In the genomic region with DNA sequence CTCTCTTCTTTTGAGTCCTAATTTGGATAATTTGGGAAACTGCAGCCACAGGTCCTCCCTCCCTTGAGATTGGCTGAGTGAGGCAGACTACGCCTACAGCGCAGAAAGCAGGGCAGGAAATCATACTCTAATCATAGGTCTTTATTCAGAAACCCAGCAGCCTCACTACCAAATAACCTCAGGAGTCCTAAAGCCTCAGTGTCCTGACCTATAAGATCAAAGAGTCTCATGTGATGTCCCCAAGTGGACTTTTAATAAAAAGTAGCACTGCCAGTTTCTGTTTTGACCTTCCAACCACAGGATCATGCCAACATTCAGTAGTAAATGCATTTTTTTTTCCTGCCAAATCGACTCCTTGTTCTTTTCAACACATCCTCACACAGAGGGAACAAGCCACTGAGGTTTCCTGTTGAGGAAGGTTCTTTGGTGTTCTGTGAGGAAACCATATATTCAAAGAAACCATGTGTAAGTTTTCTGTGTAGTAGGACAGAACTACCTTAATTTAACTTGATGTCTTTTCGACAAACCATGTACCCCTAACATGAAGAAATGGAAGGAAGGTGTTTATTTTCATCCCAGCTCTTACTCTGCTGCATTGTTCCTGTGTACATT, we compare ENCODE assay signal across 1 cellular context.
TF ChIP-seq lines count a peak whose summit lies in the region.

No MANE protein-coding gene starts in this region.

TF ChIP-seq in GM23338, 12 proteins besides CTCF, POLR2A, EP300 and RAD21 (continued from another document):
- TF ChIP-seq, protein P1, sequence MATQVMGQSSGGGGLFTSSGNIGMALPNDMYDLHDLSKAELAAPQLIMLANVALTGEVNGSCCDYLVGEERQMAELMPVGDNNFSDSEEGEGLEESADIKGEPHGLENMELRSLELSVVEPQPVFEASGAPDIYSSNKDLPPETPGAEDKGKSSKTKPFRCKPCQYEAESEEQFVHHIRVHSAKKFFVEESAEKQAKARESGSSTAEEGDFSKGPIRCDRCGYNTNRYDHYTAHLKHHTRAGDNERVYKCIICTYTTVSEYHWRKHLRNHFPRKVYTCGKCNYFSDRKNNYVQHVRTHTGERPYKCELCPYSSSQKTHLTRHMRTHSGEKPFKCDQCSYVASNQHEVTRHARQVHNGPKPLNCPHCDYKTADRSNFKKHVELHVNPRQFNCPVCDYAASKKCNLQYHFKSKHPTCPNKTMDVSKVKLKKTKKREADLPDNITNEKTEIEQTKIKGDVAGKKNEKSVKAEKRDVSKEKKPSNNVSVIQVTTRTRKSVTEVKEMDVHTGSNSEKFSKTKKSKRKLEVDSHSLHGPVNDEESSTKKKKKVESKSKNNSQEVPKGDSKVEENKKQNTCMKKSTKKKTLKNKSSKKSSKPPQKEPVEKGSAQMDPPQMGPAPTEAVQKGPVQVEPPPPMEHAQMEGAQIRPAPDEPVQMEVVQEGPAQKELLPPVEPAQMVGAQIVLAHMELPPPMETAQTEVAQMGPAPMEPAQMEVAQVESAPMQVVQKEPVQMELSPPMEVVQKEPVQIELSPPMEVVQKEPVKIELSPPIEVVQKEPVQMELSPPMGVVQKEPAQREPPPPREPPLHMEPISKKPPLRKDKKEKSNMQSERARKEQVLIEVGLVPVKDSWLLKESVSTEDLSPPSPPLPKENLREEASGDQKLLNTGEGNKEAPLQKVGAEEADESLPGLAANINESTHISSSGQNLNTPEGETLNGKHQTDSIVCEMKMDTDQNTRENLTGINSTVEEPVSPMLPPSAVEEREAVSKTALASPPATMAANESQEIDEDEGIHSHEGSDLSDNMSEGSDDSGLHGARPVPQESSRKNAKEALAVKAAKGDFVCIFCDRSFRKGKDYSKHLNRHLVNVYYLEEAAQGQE (IDR thresholded peaks at IDR 0.05; ENCODE audit: unreplicated experiment): no peak
- TF ChIP-seq ZNF114 (CRISPR knock-in tag; IDR thresholded peaks at IDR 0.05): no peak
- TF ChIP-seq POLR2AphosphoS5 (IDR thresholded peaks at IDR 0.05; ENCODE audit: low read depth): no peak
- TF ChIP-seq EZH2 (IDR thresholded peaks at IDR 0.05; ENCODE audit: low read depth, unreplicated experiment): no peak
- no peak for TF ChIP-seq STAT1 (IDR thresholded peaks at IDR 0.05; ENCODE audit: unreplicated experiment)
- TF ChIP-seq, protein P2, sequence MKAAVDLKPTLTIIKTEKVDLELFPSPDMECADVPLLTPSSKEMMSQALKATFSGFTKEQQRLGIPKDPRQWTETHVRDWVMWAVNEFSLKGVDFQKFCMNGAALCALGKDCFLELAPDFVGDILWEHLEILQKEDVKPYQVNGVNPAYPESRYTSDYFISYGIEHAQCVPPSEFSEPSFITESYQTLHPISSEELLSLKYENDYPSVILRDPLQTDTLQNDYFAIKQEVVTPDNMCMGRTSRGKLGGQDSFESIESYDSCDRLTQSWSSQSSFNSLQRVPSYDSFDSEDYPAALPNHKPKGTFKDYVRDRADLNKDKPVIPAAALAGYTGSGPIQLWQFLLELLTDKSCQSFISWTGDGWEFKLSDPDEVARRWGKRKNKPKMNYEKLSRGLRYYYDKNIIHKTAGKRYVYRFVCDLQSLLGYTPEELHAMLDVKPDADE (IDR thresholded peaks at IDR 0.05): no peak
- no peak for TF ChIP-seq NANOG (IDR thresholded peaks at IDR 0.05; ENCODE audit: borderline replicate concordance)
- TF ChIP-seq ZNF331 (CRISPR knock-in tag; IDR thresholded peaks at IDR 0.05; ENCODE audit: low read depth): no peak
- no peak for TF ChIP-seq CREB1 (CRISPR knock-in tag; IDR thresholded peaks at IDR 0.05; ENCODE audit: low read depth)
- TF ChIP-seq, protein P3, sequence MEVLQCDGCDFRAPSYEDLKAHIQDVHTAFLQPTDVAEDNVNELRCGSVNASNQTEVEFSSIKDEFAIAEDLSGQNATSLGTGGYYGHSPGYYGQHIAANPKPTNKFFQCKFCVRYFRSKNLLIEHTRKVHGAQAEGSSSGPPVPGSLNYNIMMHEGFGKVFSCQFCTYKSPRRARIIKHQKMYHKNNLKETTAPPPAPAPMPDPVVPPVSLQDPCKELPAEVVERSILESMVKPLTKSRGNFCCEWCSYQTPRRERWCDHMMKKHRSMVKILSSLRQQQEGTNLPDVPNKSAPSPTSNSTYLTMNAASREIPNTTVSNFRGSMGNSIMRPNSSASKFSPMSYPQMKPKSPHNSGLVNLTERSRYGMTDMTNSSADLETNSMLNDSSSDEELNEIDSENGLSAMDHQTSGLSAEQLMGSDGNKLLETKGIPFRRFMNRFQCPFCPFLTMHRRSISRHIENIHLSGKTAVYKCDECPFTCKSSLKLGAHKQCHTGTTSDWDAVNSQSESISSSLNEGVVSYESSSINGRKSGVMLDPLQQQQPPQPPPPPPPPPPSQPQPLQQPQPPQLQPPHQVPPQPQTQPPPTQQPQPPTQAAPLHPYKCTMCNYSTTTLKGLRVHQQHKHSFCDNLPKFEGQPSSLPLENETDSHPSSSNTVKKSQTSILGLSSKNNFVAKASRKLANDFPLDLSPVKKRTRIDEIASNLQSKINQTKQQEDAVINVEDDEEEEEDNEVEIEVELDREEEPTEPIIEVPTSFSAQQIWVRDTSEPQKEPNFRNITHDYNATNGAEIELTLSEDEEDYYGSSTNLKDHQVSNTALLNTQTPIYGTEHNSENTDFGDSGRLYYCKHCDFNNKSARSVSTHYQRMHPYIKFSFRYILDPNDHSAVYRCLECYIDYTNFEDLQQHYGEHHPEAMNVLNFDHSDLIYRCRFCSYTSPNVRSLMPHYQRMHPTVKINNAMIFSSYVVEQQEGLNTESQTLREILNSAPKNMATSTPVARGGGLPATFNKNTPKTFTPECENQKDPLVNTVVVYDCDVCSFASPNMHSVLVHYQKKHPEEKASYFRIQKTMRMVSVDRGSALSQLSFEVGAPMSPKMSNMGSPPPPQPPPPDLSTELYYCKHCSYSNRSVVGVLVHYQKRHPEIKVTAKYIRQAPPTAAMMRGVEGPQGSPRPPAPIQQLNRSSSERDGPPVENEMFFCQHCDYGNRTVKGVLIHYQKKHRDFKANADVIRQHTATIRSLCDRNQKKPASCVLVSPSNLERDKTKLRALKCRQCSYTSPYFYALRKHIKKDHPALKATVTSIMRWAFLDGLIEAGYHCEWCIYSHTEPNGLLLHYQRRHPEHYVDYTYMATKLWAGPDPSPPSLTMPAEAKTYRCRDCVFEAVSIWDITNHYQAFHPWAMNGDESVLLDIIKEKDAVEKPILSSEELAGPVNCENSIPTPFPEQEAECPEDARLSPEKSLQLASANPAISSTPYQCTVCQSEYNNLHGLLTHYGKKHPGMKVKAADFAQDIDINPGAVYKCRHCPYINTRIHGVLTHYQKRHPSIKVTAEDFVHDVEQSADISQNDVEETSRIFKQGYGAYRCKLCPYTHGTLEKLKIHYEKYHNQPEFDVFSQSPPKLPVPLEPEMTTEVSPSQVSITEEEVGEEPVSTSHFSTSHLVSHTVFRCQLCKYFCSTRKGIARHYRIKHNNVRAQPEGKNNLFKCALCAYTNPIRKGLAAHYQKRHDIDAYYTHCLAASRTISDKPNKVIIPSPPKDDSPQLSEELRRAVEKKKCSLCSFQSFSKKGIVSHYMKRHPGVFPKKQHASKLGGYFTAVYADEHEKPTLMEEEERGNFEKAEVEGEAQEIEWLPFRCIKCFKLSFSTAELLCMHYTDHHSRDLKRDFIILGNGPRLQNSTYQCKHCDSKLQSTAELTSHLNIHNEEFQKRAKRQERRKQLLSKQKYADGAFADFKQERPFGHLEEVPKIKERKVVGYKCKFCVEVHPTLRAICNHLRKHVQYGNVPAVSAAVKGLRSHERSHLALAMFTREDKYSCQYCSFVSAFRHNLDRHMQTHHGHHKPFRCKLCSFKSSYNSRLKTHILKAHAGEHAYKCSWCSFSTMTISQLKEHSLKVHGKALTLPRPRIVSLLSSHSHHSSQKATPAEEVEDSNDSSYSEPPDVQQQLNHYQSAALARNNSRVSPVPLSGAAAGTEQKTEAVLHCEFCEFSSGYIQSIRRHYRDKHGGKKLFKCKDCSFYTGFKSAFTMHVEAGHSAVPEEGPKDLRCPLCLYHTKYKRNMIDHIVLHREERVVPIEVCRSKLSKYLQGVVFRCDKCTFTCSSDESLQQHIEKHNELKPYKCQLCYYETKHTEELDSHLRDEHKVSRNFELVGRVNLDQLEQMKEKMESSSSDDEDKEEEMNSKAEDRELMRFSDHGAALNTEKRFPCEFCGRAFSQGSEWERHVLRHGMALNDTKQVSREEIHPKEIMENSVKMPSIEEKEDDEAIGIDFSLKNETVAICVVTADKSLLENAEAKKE (CRISPR knock-in tag; IDR thresholded peaks at IDR 0.05): no peak
